ENCODE assay signal across 1 cellular context in the genomic region with DNA sequence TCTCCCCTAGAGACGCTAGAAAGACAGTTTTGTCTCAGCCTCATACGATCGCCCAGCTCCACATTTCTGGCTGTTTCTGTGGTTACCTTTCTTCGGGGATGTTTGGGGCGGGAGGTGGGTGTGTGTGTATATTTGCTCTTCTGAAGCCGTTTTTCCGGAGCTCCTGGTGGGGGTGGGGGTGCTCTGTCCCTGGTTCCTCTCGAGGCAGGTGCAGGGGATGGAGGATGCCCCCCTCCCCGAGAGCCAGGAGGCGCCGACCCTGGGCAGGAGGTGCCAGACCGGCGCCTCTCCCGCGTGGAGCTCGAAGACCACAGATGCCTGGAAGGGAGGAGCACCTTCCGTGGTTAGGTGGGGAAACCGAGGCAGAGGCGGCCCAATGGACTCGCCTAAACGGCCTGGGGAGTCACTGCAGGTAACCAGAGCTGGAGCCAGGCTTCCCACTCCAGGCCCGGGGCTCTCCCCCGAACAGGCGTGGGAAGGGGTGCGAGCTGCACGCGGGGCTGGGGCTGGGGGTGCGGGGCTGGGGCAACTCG.
TF ChIP-seq lines count a peak whose summit lies in the region.

No MANE protein-coding gene starts in this region.

TF ChIP-seq in K562, 482 proteins besides CTCF, POLR2A, EP300 and RAD21 (continued from another document):
- TF ChIP-seq PBX2 (CRISPR knock-in tag; IDR thresholded peaks at IDR 0.05; ENCODE audit: low read depth) (no peak), PBX2 (tag; conservative IDR thresholded peaks at IDR 0.05; ENCODE audit: low read depth) (no peak), HOXB6 (CRISPR knock-in tag; IDR thresholded peaks at IDR 0.05; ENCODE audit: borderline replicate concordance) (no peak), SIX5 (IDR thresholded peaks at IDR 0.05; ENCODE audit: borderline replicate concordance in 1 of 2, insufficient read depth in 1 of 2, low read depth in 1 of 2, low read length in 2 of 2) (no peak), ZNF407 (IDR thresholded peaks at IDR 0.05; ENCODE audit: low read depth) (no peak), SMC3 (conservative IDR thresholded peaks at IDR 0.05; ENCODE audit: insufficient read depth, low read depth, low read length) (no peak), FOXJ3 (CRISPR knock-in tag; IDR thresholded peaks at IDR 0.05) (no peak), JUN (IDR thresholded peaks at IDR 0.05; ENCODE audit: borderline replicate concordance, low read depth, low read length) (no peak), JUN (CRISPR knock-in tag; IDR thresholded peaks at IDR 0.05; ENCODE audit: borderline replicate concordance) (no peak), KAT7 (CRISPR knock-in tag; IDR thresholded peaks at IDR 0.05; ENCODE audit: borderline replicate concordance) (0 out of 2 replicates have a peak, but pooled peaks have one; percentile 51), SMARCE1 (IDR thresholded peaks at IDR 0.05) (no peak), ARID1B (IDR thresholded peaks at IDR 0.05) (no peak), TAF15 (IDR thresholded peaks at IDR 0.05; ENCODE audit: low read depth, low read length) (no peak), IFI16 (CRISPR knock-in tag; IDR thresholded peaks at IDR 0.05) (no peak), DIDO1 (tag; IDR thresholded peaks at IDR 0.05; ENCODE audit: low read depth) (no peak), KLF6 (CRISPR knock-in tag; IDR thresholded peaks at IDR 0.05; ENCODE audit: borderline replicate concordance) (no peak), ZZZ3 (IDR thresholded peaks at IDR 0.05) (no peak), CEBPG (CRISPR knock-in tag; IDR thresholded peaks at IDR 0.05) (no peak), CEBPG (tag; conservative IDR thresholded peaks at IDR 0.05 in 1 of 2, IDR thresholded peaks at IDR 0.05 in 1 of 2) (no peak), EZH2 (IDR thresholded peaks at IDR 0.05; ENCODE audit: borderline replicate concordance, low read depth, low read length) (no peak), LCOR (CRISPR knock-in tag; IDR thresholded peaks at IDR 0.05) (peak; percentile 9; the same call in 1 of the 2 replicates), POLR3G (IDR thresholded peaks at IDR 0.05; ENCODE audit: extremely low read depth, insufficient read length, insufficient replicate concordance) (no peak), ZNF668 (CRISPR knock-in tag; IDR thresholded peaks at IDR 0.05) (no peak), PPARD (CRISPR knock-in tag; IDR thresholded peaks at IDR 0.05) (no peak), NR4A1 (CRISPR knock-in tag; IDR thresholded peaks at IDR 0.05) (no peak), NR4A1 (tag; IDR thresholded peaks at IDR 0.05) (no peak), MITF (IDR thresholded peaks at IDR 0.05) (no peak), SAFB2 (IDR thresholded peaks at IDR 0.05; ENCODE audit: borderline replicate concordance, low read depth, low read length, severe bottlenecking) (no peak), FUS (optimal IDR thresholded peaks at IDR 0.05; ENCODE audit: low read depth, low read length) (no peak), DEAF1 (CRISPR knock-in tag; IDR thresholded peaks at IDR 0.05) (no peak), ZNF609 (CRISPR knock-in tag; IDR thresholded peaks at IDR 0.05; ENCODE audit: borderline replicate concordance) (no peak), MCM5 (IDR thresholded peaks at IDR 0.05; ENCODE audit: low read depth) (no peak), ZNF511 (CRISPR knock-in tag; IDR thresholded peaks at IDR 0.05) (no peak)
- TF ChIP-seq, protein P1, sequence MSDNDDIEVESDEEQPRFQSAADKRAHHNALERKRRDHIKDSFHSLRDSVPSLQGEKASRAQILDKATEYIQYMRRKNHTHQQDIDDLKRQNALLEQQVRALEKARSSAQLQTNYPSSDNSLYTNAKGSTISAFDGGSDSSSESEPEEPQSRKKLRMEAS (CRISPR knock-in tag; IDR thresholded peaks at IDR 0.05) = no peak
